ENCODE assay signal across 10 cellular contexts in genomic region chr1:27445177-27445936, GRCh38. TPM values are rescaled to one million over a fixed set of nuclear protein-coding genes. Genes with fewer than 3 reads are reported as not detected.
DNase-seq lines count a peak whose midpoint lies in the region; ATAC-seq, FAIRE-seq and TF ChIP-seq lines count a peak whose summit lies in the region.
"Had no signal": no experiment of that assay in that cellular context is flagged by ENCODE, and none has a peak within 500 bp of the region (broad histone marks: within the 10 kb centered on the region; RNA-seq: fewer than 3 reads in every experiment).

No MANE protein-coding gene starts in this region.

- peak; percentile 21 for FAIRE-seq in G401.6 (lab: Jason Lieb, UNC)
- FAIRE-seq in small intestine (lab: Jason Lieb, UNC), result no peak

- DNase-seq in GM20000 (ENCODE audit: low spot score) (peak; percentile 50), T-helper 17 cell (no peak), putamen (ENCODE audit: low spot score) (no peak), small intestine (no peak)
- DNase-seq: DMS79 treated with DMSO at 0.1 percent for 48 hours, upper lobe of right lung had no signal

- H3K36me3 ChIP-seq in mucosa of stomach (ENCODE audit: control insufficient read depth, insufficient read depth, low read length) (no peaks in the 10 kb centered on the region), small intestine (ENCODE audit: control insufficient read depth in 2 of 2, insufficient read depth in 2 of 2, low read length in 2 of 2) (peaks cover 0 to 3% of the 10 kb centered on the region in 2 donors)

- H3K4me1 ChIP-seq in mucosa of stomach (ENCODE audit: control insufficient read depth, insufficient read depth, low read length) (peaks cover 6% of the 10 kb centered on the region), small intestine (ENCODE audit: control insufficient read depth in 2 of 2, insufficient read depth in 1 of 2, low read depth in 1 of 2, low read length in 1 of 2) (peaks cover 0 to 5% of the 10 kb centered on the region in 2 donors)

- no peaks in the 10 kb centered on the region for H3K9me3 ChIP-seq in T-helper 17 cell (ENCODE audit: control insufficient read depth, low read length, poor library complexity, severe bottlenecking)
- H3K9me3 ChIP-seq in mucosa of stomach (ENCODE audit: control insufficient read depth, low read length), result no peaks in the 10 kb centered on the region
- H3K9me3 ChIP-seq in small intestine (ENCODE audit: control insufficient read depth, low read depth), result no peaks in the 10 kb centered on the region
- H3K9me3 ChIP-seq: upper lobe of right lung had no signal

- peak overlapping the region; percentile 13 for H3K9ac ChIP-seq in mucosa of stomach (ENCODE audit: low read length)

- H3K27ac ChIP-seq in small intestine (ENCODE audit: low read depth in 1 of 2, low read length in 1 of 2), result peak overlapping the region in 1 of 2 donors; percentile 59
- H3K27ac ChIP-seq: upper lobe of right lung had no signal

- H3K4me3 Mint-ChIP-seq in T-helper 17 cell, result peak overlapping the region; percentile 67

- no peaks in the 10 kb centered on the region for H3K36me3 Mint-ChIP-seq in T-helper 17 cell (ENCODE audit: low read depth)

- H3K27ac Mint-ChIP-seq in T-helper 17 cell, result peak overlapping the region; percentile 85

- H3K4me1 Mint-ChIP-seq in T-helper 17 cell, result peaks cover 31% of the 10 kb centered on the region

- no peak for TF ChIP-seq CTCF in GM20000 (IDR thresholded peaks at IDR 0.05; ENCODE audit: extremely low read depth, missing control alignments)

- 68 to 84% (median 76%) methylated on average over 4 of the region's 4 CpGs for WGBS in small intestine, 3 donors

- peak; percentile 46 for ATAC-seq in T-helper 17 cell
- ATAC-seq in HG03045 (IDR thresholded peaks at IDR 0.05; ENCODE audit: unreplicated experiment), result no peak
- ATAC-seq in HG02981 (IDR thresholded peaks at IDR 0.05; ENCODE audit: unreplicated experiment), result no peak
- ATAC-seq: upper lobe of right lung had no signal

- no peaks in the 10 kb centered on the region for H3K27me3 ChIP-seq in mucosa of stomach (ENCODE audit: control insufficient read depth, insufficient read depth, low read length)
- H3K27me3 ChIP-seq in small intestine (ENCODE audit: control insufficient read depth in 2 of 2, insufficient read depth in 2 of 2, low read length in 2 of 2), result no peaks in the 10 kb centered on the region
- H3K27me3 ChIP-seq: upper lobe of right lung had no signal

- H3K4me3 ChIP-seq in mucosa of stomach (ENCODE audit: low read length) (no peak overlapping the region), small intestine (ENCODE audit: low read depth in 1 of 2, low read length in 2 of 2) (no peak overlapping the region)
- H3K4me3 ChIP-seq: upper lobe of right lung had no signal

- no peaks in the 10 kb centered on the region for H3K27me3 Mint-ChIP-seq in T-helper 17 cell

RNA-seq across cellular contexts. Expression of gene WASF2, which starts 44.6 kb away (rescaled TPM):
- 100 to 1,000 TPM; 124 to 144 TPM for total RNA-seq in T-helper 17 cell
- polyA plus RNA-seq in small intestine, result 10 to 100 TPM; 19.5 to 49.3 (median 20.5) TPM

RNA-seq across cellular contexts. Expression of gene GPR3, which starts 52.9 kb away (rescaled TPM):
- under 1 TPM in 1 of 2 donors, not detected in 1; 0.30 TPM for total RNA-seq in T-helper 17 cell
- polyA plus RNA-seq in small intestine, result under 1 TPM in 1 of 3 donors, not detected in 2; 0.36 TPM
